ENCODE assay signal across 25 cellular contexts in the genomic region with DNA sequence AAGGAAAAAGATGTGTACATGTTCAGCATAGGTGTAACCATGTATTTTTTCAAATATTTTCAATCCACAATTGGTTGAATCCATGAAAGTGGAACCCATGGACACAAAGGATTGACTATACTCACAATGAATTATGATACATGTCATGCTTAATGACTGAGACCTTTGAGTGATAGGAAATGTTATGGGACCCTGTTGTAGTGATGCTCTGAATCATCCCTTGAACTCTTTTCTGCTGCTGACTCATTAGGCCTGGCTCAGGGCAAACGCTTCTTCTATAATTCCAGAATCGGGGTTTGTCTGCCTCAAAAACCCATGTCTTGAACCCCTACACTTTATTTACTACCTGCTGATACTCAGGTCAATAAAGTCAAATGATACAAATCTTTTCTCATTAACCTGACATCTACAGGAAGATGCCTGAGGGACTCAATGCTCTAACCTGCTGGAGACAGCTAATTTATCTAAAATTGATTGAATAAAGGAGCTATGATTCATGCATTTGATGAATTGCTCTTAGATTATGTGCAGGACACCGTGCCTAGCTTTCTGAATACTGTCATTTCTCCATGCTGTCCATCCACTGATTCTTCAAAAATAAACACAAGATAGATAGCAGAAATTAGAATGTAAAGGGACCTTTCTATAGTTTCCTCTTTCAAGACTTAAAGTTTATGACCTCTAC.
"Had no signal": no experiment of that assay in that cellular context is flagged by ENCODE, and none has a peak within 500 bp of the region (broad histone marks: within the 10 kb centered on the region; RNA-seq: fewer than 3 reads in every experiment).

No MANE protein-coding gene starts in this region.

- H3K27me3 ChIP-seq: gastrocnemius medialis, neutrophil, ovary, right atrium auricular region, vagina had no signal

- H3K27ac ChIP-seq: gastrocnemius medialis, neutrophil, ovary, psoas muscle, right atrium auricular region, thoracic aorta, vagina had no signal

- H3K36me3 ChIP-seq: gastrocnemius medialis, neutrophil, ovary, right atrium auricular region, thoracic aorta, vagina had no signal

- ATAC-seq: activated CD4-positive, alpha-beta T cell treated with anti-CD3 and anti-CD28 coated beads for 36 hours; gastrocnemius medialis; left cardiac atrium; psoas muscle; WTC11 had no signal

- H3K36me3 Mint-ChIP-seq: activated CD4-positive, alpha-beta memory T cell treated with anti-CD3 and anti-CD28 coated beads for 36 hours; activated naive CD8-positive, alpha-beta T cell treated with anti-CD3 and anti-CD28 coated beads, Interleukin-2, amount 10 ng/mL, durations not matched to agents 7 days and 5 days; type B pancreatic cell had no signal

- H3K27ac Mint-ChIP-seq: activated CD4-positive, alpha-beta memory T cell treated with anti-CD3 and anti-CD28 coated beads for 36 hours; activated CD4-positive, alpha-beta T cell treated with anti-CD3 and anti-CD28 coated beads for 36 hours; activated naive CD4-positive, alpha-beta T cell treated with anti-CD3 and anti-CD28 coated beads for 36 hours; activated naive CD8-positive, alpha-beta T cell treated with anti-CD3 and anti-CD28 coated beads, Interleukin-2, amount 10 ng/mL, durations not matched to agents 7 days and 5 days; nephron; type B pancreatic cell; WTC11 had no signal

- H3K9me3 ChIP-seq: gastrocnemius medialis, neutrophil, ovary had no signal

- H3K4me3 ChIP-seq: gastrocnemius medialis, ovary, psoas muscle, right atrium auricular region, thoracic aorta, vagina had no signal

- H3K4me3 Mint-ChIP-seq: activated CD4-positive, alpha-beta memory T cell treated with anti-CD3 and anti-CD28 coated beads for 36 hours; activated CD4-positive, alpha-beta T cell treated with anti-CD3 and anti-CD28 coated beads for 36 hours; activated naive CD4-positive, alpha-beta T cell treated with anti-CD3 and anti-CD28 coated beads for 36 hours; activated naive CD8-positive, alpha-beta T cell treated with anti-CD3 and anti-CD28 coated beads, Interleukin-2, amount 10 ng/mL, durations not matched to agents 7 days and 5 days; nephron; type B pancreatic cell; WTC11 had no signal

- FAIRE-seq: endometrium, islet of Langerhans had no signal

- H3K27me3 Mint-ChIP-seq: activated CD4-positive, alpha-beta memory T cell treated with anti-CD3 and anti-CD28 coated beads for 36 hours; activated CD4-positive, alpha-beta T cell treated with anti-CD3 and anti-CD28 coated beads for 36 hours; activated naive CD8-positive, alpha-beta T cell treated with anti-CD3 and anti-CD28 coated beads, Interleukin-2, amount 10 ng/mL, durations not matched to agents 7 days and 5 days had no signal

- DNase-seq: activated CD4-positive, alpha-beta memory T cell treated with anti-CD3 and anti-CD28 coated beads for 36 hours; activated CD4-positive, alpha-beta T cell treated with anti-CD3 and anti-CD28 coated beads for 36 hours; activated effector memory CD4-positive, alpha-beta T cell treated with Interleukin-2 at 50 U/mL for 16 hours; activated naive CD4-positive, alpha-beta T cell treated with anti-CD3 and anti-CD28 coated beads for 36 hours; activated naive CD8-positive, alpha-beta T cell treated with anti-CD3 and anti-CD28 coated beads, Interleukin-2, amount 10 ng/mL, durations not matched to agents 7 days and 5 days; activated T-cell treated with anti-CD3 and anti-CD28 coated beads, Interleukin-2, amount 50 U/mL, for 48 hours; amniotic stem cell; effector CD4-positive, alpha-beta T cell; gastrocnemius medialis; hippocampal formation; left cardiac atrium; midbrain; ovary; psoas muscle; stimulated activated CD4-positive, alpha-beta T cell treated with anti-CD3 and anti-CD28 coated beads, Interleukin-4, amount 100 ng/mL, for 24 hours; stimulated activated naive CD4-positive, alpha-beta T cell treated with Interleukin-2 at 50 U/mL for 16 hours had no signal

- H3K4me1 ChIP-seq: gastrocnemius medialis, psoas muscle, right atrium auricular region, vagina had no signal

- H3K4me1 Mint-ChIP-seq: activated CD4-positive, alpha-beta T cell treated with anti-CD3 and anti-CD28 coated beads for 36 hours; activated naive CD8-positive, alpha-beta T cell treated with anti-CD3 and anti-CD28 coated beads, Interleukin-2, amount 10 ng/mL, durations not matched to agents 7 days and 5 days had no signal
